Comparison of ENCODE assay signal across 1 cellular context in the genomic region with DNA sequence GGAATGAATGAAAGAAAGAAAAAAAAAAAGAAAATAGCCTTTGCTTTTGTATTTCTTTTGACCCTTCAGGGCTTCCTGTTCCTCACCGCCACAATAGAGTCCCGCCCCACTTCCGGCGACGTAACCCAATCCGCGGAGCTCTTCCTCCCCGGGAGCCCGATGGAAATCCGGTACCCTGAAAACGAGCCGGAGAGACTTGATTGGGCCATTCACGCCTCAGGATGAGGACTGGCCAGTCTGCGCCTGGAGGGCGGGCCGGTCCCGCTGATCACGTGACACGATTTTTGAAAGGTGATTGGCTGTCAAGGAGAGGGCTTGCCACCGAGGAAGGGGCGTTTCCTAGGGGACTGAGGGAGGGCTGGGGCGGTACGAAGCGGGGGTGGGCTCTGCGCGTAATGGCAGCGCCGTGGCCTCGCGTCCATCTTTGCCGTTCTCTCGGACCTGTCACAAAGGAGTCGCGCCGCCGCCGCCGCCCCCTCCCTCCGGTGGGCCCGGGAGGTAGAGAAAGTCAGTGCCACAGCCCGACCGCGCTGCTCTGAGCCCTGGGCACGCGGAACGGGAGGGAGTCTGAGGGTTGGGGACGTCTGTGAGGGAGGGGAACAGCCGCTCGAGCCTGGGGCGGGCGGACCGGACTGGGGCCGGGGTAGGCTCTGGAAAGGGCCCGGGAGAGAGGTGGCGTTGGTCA.
A peak's percentile ranks its signal among the peaks of the same experiment; 100 is the strongest.
TF ChIP-seq lines count a peak whose summit lies in the region.

A gene with protein sequence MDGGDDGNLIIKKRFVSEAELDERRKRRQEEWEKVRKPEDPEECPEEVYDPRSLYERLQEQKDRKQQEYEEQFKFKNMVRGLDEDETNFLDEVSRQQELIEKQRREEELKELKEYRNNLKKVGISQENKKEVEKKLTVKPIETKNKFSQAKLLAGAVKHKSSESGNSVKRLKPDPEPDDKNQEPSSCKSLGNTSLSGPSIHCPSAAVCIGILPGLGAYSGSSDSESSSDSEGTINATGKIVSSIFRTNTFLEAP (minus strand): TSS at position 95 of the 685 bp plus-strand sequence. CDS start 12,185 bp downstream, outside the sequence.
Gene RSPRY1 (plus strand): TSS at position 385 of the 685 bp plus-strand sequence. CDS start 18,330 bp downstream, outside the sequence.

TF ChIP-seq in K562, 482 proteins besides CTCF, POLR2A, EP300 and RAD21 (continued from another document and continues in another):
- TF ChIP-seq, protein P1, sequence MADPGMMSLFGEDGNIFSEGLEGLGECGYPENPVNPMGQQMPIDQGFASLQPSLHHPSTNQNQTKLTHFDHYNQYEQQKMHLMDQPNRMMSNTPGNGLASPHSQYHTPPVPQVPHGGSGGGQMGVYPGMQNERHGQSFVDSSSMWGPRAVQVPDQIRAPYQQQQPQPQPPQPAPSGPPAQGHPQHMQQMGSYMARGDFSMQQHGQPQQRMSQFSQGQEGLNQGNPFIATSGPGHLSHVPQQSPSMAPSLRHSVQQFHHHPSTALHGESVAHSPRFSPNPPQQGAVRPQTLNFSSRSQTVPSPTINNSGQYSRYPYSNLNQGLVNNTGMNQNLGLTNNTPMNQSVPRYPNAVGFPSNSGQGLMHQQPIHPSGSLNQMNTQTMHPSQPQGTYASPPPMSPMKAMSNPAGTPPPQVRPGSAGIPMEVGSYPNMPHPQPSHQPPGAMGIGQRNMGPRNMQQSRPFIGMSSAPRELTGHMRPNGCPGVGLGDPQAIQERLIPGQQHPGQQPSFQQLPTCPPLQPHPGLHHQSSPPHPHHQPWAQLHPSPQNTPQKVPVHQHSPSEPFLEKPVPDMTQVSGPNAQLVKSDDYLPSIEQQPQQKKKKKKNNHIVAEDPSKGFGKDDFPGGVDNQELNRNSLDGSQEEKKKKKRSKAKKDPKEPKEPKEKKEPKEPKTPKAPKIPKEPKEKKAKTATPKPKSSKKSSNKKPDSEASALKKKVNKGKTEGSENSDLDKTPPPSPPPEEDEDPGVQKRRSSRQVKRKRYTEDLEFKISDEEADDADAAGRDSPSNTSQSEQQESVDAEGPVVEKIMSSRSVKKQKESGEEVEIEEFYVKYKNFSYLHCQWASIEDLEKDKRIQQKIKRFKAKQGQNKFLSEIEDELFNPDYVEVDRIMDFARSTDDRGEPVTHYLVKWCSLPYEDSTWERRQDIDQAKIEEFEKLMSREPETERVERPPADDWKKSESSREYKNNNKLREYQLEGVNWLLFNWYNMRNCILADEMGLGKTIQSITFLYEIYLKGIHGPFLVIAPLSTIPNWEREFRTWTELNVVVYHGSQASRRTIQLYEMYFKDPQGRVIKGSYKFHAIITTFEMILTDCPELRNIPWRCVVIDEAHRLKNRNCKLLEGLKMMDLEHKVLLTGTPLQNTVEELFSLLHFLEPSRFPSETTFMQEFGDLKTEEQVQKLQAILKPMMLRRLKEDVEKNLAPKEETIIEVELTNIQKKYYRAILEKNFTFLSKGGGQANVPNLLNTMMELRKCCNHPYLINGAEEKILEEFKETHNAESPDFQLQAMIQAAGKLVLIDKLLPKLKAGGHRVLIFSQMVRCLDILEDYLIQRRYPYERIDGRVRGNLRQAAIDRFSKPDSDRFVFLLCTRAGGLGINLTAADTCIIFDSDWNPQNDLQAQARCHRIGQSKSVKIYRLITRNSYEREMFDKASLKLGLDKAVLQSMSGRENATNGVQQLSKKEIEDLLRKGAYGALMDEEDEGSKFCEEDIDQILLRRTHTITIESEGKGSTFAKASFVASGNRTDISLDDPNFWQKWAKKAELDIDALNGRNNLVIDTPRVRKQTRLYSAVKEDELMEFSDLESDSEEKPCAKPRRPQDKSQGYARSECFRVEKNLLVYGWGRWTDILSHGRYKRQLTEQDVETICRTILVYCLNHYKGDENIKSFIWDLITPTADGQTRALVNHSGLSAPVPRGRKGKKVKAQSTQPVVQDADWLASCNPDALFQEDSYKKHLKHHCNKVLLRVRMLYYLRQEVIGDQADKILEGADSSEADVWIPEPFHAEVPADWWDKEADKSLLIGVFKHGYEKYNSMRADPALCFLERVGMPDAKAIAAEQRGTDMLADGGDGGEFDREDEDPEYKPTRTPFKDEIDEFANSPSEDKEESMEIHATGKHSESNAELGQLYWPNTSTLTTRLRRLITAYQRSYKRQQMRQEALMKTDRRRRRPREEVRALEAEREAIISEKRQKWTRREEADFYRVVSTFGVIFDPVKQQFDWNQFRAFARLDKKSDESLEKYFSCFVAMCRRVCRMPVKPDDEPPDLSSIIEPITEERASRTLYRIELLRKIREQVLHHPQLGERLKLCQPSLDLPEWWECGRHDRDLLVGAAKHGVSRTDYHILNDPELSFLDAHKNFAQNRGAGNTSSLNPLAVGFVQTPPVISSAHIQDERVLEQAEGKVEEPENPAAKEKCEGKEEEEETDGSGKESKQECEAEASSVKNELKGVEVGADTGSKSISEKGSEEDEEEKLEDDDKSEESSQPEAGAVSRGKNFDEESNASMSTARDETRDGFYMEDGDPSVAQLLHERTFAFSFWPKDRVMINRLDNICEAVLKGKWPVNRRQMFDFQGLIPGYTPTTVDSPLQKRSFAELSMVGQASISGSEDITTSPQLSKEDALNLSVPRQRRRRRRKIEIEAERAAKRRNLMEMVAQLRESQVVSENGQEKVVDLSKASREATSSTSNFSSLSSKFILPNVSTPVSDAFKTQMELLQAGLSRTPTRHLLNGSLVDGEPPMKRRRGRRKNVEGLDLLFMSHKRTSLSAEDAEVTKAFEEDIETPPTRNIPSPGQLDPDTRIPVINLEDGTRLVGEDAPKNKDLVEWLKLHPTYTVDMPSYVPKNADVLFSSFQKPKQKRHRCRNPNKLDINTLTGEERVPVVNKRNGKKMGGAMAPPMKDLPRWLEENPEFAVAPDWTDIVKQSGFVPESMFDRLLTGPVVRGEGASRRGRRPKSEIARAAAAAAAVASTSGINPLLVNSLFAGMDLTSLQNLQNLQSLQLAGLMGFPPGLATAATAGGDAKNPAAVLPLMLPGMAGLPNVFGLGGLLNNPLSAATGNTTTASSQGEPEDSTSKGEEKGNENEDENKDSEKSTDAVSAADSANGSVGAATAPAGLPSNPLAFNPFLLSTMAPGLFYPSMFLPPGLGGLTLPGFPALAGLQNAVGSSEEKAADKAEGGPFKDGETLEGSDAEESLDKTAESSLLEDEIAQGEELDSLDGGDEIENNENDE (IDR thresholded peaks at IDR 0.05; ENCODE audit: low read depth, low read length) = no peak
- TF ChIP-seq, protein P2, sequence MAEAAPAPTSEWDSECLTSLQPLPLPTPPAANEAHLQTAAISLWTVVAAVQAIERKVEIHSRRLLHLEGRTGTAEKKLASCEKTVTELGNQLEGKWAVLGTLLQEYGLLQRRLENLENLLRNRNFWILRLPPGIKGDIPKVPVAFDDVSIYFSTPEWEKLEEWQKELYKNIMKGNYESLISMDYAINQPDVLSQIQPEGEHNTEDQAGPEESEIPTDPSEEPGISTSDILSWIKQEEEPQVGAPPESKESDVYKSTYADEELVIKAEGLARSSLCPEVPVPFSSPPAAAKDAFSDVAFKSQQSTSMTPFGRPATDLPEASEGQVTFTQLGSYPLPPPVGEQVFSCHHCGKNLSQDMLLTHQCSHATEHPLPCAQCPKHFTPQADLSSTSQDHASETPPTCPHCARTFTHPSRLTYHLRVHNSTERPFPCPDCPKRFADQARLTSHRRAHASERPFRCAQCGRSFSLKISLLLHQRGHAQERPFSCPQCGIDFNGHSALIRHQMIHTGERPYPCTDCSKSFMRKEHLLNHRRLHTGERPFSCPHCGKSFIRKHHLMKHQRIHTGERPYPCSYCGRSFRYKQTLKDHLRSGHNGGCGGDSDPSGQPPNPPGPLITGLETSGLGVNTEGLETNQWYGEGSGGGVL (CRISPR knock-in tag; IDR thresholded peaks at IDR 0.05) = no peak
- peak; percentile 82 for TF ChIP-seq SP1 (CRISPR knock-in tag; IDR thresholded peaks at IDR 0.05)
- no peak for TF ChIP-seq REST (CRISPR knock-in tag; IDR thresholded peaks at IDR 0.05; ENCODE audit: low read depth)
- TF ChIP-seq KLF13 (tag; IDR thresholded peaks at IDR 0.05; ENCODE audit: borderline replicate concordance, low read depth) = 0 out of 2 replicates have a peak, but pooled peaks have one; percentile 26
- TF ChIP-seq TAF7 (tag; IDR thresholded peaks at IDR 0.05) = no peak
- TF ChIP-seq ZNF277 (CRISPR knock-in tag; IDR thresholded peaks at IDR 0.05; ENCODE audit: borderline replicate concordance) = no peak
- TF ChIP-seq SRSF3 (IDR thresholded peaks at IDR 0.05; ENCODE audit: insufficient read depth, low read length) = no peak
- no peak for TF ChIP-seq CHAMP1 (IDR thresholded peaks at IDR 0.05)
- TF ChIP-seq, protein P3, sequence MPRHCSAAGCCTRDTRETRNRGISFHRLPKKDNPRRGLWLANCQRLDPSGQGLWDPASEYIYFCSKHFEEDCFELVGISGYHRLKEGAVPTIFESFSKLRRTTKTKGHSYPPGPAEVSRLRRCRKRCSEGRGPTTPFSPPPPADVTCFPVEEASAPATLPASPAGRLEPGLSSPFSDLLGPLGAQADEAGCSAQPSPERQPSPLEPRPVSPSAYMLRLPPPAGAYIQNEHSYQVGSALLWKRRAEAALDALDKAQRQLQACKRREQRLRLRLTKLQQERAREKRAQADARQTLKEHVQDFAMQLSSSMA (CRISPR knock-in tag; IDR thresholded peaks at IDR 0.05) = no peak
- TF ChIP-seq NCOA2 (IDR thresholded peaks at IDR 0.05; ENCODE audit: partially characterized antibody in 2 of 2) = no peak
- TF ChIP-seq TEAD4 (IDR thresholded peaks at IDR 0.05; ENCODE audit: low read length) = no peak
- TF ChIP-seq TEAD4 (CRISPR knock-in tag; IDR thresholded peaks at IDR 0.05; ENCODE audit: borderline replicate concordance) = no peak
- TF ChIP-seq, protein P4, sequence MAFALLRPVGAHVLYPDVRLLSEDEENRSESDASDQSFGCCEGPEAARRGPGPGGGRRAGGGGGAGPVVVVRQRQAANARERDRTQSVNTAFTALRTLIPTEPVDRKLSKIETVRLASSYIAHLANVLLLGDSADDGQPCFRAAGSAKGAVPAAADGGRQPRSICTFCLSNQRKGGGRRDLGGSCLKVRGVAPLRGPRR (CRISPR knock-in tag; IDR thresholded peaks at IDR 0.05) = no peak
- TF ChIP-seq LARP7 (IDR thresholded peaks at IDR 0.05) = no peak
- TF ChIP-seq GABPB2 (CRISPR knock-in tag; conservative IDR thresholded peaks at IDR 0.05) = no peak
- TF ChIP-seq, protein P5, sequence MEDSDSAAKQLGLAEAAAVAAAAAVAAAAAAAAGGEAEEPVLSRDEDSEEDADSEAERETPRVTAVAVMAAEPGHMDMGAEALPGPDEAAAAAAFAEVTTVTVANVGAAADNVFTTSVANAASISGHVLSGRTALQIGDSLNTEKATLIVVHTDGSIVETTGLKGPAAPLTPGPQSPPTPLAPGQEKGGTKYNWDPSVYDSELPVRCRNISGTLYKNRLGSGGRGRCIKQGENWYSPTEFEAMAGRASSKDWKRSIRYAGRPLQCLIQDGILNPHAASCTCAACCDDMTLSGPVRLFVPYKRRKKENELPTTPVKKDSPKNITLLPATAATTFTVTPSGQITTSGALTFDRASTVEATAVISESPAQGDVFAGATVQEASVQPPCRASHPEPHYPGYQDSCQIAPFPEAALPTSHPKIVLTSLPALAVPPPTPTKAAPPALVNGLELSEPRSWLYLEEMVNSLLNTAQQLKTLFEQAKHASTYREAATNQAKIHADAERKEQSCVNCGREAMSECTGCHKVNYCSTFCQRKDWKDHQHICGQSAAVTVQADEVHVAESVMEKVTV (CRISPR knock-in tag; IDR thresholded peaks at IDR 0.05) = no peak
